16 cellular contexts compared by ENCODE assay signal in the genomic region with DNA sequence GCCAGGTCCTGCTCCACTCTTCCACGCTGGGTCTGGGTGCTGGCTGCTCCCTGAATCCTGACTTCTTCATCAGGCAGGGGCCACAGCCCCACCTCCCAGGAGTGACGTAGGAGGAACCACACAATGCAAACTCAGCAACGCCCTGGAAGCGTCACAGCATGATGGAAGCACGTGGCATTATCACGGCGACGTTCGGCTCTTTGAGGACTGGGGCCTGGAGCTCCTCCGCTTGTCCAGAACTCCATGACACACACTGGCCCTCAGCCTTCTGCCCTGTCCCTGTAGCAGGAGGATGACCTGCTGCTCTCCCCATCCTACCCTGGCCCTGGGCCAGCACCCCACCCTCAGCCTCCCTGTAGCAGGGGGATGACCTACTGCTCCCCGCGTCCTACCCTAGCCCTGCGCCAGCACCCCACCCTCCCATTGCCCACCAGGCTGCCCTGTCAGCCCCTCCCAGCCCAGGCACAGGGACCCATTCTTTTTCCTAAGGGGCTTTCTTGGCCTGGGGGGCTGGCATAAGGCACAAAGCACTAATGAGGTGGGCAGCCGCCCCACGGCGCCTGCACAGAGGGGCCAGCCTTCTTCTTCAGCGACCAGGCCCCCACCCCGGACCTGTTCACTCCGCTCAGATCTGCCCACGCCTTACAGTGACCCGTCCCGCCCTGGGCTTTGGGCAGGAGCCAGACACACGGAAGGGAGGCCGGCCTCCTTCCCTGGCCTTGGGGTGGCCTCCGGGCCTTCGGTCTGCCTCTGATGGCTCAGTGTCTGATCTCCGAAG.
A peak's percentile ranks its signal among the peaks of the same experiment; 100 is the strongest.
DNase-seq lines count a peak whose midpoint lies in the region; ATAC-seq, FAIRE-seq and TF ChIP-seq lines count a peak whose summit lies in the region.
"Had no signal": no experiment of that assay in that cellular context is flagged by ENCODE, and none has a peak within 500 bp of the region (broad histone marks: within the 10 kb centered on the region; RNA-seq: fewer than 3 reads in every experiment).

No MANE protein-coding gene starts in this region.

- H3K4me2 ChIP-seq in A549 = no peak overlapping the region
- H3K4me2 ChIP-seq in hepatocyte = no peak overlapping the region

- intact Hi-C loops in kidney (cut with DNase I) (no loop called here), psoas muscle (cut with DNase I) (loop anchor here in 1 of 2 donors (5.0 kb wide), 1 partner anchor 40 kb away; no protein-coding TSS in a partner anchor)

- TF ChIP-seq CTCF in A549 (IDR thresholded peaks at IDR 0.05) (no peak), RWPE2 (IDR thresholded peaks at IDR 0.05; ENCODE audit: poor library complexity, severe bottlenecking) (no peak), kidney (IDR thresholded peaks at IDR 0.05; ENCODE audit: borderline replicate concordance, extremely low read depth, insufficient read depth) (no peak), psoas muscle (IDR thresholded peaks at IDR 0.05) (no peak), hepatocyte (IDR thresholded peaks at IDR 0.05; ENCODE audit: poor library complexity) (no peak)

- peak overlapping the region; percentile 40 to 82; a peak in 5 of 6 replicates for H3K27ac ChIP-seq in A549
- no peak overlapping the region for H3K27ac ChIP-seq in RWPE2 (ENCODE audit: poor library complexity, severe bottlenecking)
- no peak overlapping the region for H3K27ac ChIP-seq in kidney (ENCODE audit: low read depth in 2 of 2, low read length in 2 of 2)
- peak overlapping the region; percentile 82 for H3K27ac ChIP-seq in psoas muscle
- no peak overlapping the region for H3K27ac ChIP-seq in hepatocyte
- H3K27ac ChIP-seq: GM23248 had no signal

- 0 out of 3 replicates have a peak, but pooled peaks cover under 1% of the 10 kb centered on the region for H3K9me3 ChIP-seq in A549
- no peaks in the 10 kb centered on the region for H3K9me3 ChIP-seq in RWPE2 (ENCODE audit: severe bottlenecking)
- no peaks in the 10 kb centered on the region for H3K9me3 ChIP-seq in kidney (ENCODE audit: control insufficient read depth in 1 of 2, low read length in 2 of 2)
- no peaks in the 10 kb centered on the region for H3K9me3 ChIP-seq in psoas muscle
- H3K9me3 ChIP-seq in hepatocyte (ENCODE audit: low read depth) = no peaks in the 10 kb centered on the region

- no peak for TF ChIP-seq POLR2A in A549 (IDR thresholded peaks at IDR 0.05; ENCODE audit: low read length)

- H3K9ac ChIP-seq in kidney (ENCODE audit: low read length in 2 of 2) = no peak overlapping the region
- H3K9ac ChIP-seq: GM23248 had no signal

- no peaks in the 10 kb centered on the region for H3K27me3 ChIP-seq in RWPE2 (ENCODE audit: insufficient read depth, poor library complexity, severe bottlenecking)
- H3K27me3 ChIP-seq in psoas muscle (ENCODE audit: insufficient read depth in 3 of 3, low read length in 2 of 3) = no peaks in the 10 kb centered on the region
- no peaks in the 10 kb centered on the region for H3K27me3 ChIP-seq in hepatocyte

- H4K20me1 ChIP-seq in hepatocyte (ENCODE audit: insufficient read depth, poor library complexity, severe bottlenecking) = no peaks in the 10 kb centered on the region

- no peaks in the 10 kb centered on the region for H3K79me2 ChIP-seq in hepatocyte

- no peaks in the 10 kb centered on the region for H3K9me2 ChIP-seq in hepatocyte (replicated peaks; ENCODE audit: insufficient read depth)

- no peak overlapping the region for H2AFZ ChIP-seq in hepatocyte
- H2AFZ ChIP-seq: GM23248 had no signal

- CTCF ChIA-PET in A549 (lab: Yijun Ruan, JAX) = no interaction called here

- no peak for TF ChIP-seq EP300 in A549 (IDR thresholded peaks at IDR 0.05)

- H3K4me3 ChIP-seq in A549 (no peak overlapping the region), RWPE2 (ENCODE audit: severe bottlenecking) (no peak overlapping the region), kidney (ENCODE audit: low read length in 2 of 2) (no peak overlapping the region), psoas muscle (no peak overlapping the region), hepatocyte (no peak overlapping the region)
- H3K4me3 ChIP-seq: GM23248 had no signal

- ATAC-seq in A549 (no peak), RWPE2 (ENCODE audit: low read depth) (no peak), psoas muscle (no peak)
- ATAC-seq: esophagus mucosa had no signal

- DNase-seq in A549 (ENCODE audit: low read depth in 1 of 2, low spot score in 1 of 2) (no peak), RWPE2 (ENCODE audit: low spot score) (peak; percentile 49), kidney (peak; percentile 79), psoas muscle (peak in 1 of 2 donors; percentile 55), midbrain (lab: John Stamatoyannopoulos, UW) (no peak), hepatocyte (ENCODE audit: low spot score) (no peak), middle frontal gyrus (ENCODE audit: extremely low spot score, low spot score) (no peak)
- DNase-seq in activated CD4-positive, CD25-positive, alpha-beta regulatory T cell treated with anti-CD3 and anti-CD28 coated beads, Interleukin-2, amount 50 U/mL, for 72 hours = no peak
- DNase-seq: activated CD4-positive, alpha-beta T cell treated with anti-CD3 and anti-CD28 coated beads for 1 hour; activated gamma-delta T cell treated with Interleukin-2 at 50 U/mL for 16 hours; GM23248; NCI-H1092 treated with DMSO at 0.1 percent for 48 hours; nucleus accumbens; SHP77; T-helper 2 cell had no signal

- WGBS in A549 (ENCODE audit: missing lambda C conversion rate) = 90% methylated on average over 15 of the region's 27 CpGs
- 69 to 78% (median 71%) methylated on average over 27 of the region's 27 CpGs for WGBS in psoas muscle, 3 donors
- WGBS in hepatocyte (ENCODE audit: low lambda C conversion rate, missing lambda C conversion rate) = 90% methylated on average over 26 of the region's 27 CpGs

- POLR2A ChIA-PET in A549 (lab: Yijun Ruan, JAX) = no interaction called here

- no peak for TF ChIP-seq RAD21 in A549 (conservative IDR thresholded peaks at IDR 0.05 in 1 of 2, IDR thresholded peaks at IDR 0.05 in 1 of 2)

- H3K36me3 ChIP-seq in RWPE2 (ENCODE audit: low read depth) (no peaks in the 10 kb centered on the region), kidney (ENCODE audit: control insufficient read depth in 1 of 2, insufficient read depth in 2 of 2, low read length in 2 of 2) (no peaks in the 10 kb centered on the region), psoas muscle (ENCODE audit: insufficient read depth in 1 of 2, low read depth in 1 of 2) (no peaks in the 10 kb centered on the region), hepatocyte (replicated peaks; ENCODE audit: insufficient read depth, low read depth) (no peaks in the 10 kb centered on the region)

- no peak for FAIRE-seq in A549 (lab: Jason Lieb, UNC)
- FAIRE-seq in kidney (lab: Jason Lieb, UNC) = no peak

- H3K4me1 ChIP-seq in A549 = peaks cover 54% of the 10 kb centered on the region
- H3K4me1 ChIP-seq in RWPE2 (ENCODE audit: insufficient read depth, poor library complexity, severe bottlenecking) = peaks cover 11% of the 10 kb centered on the region
- H3K4me1 ChIP-seq in kidney (ENCODE audit: control insufficient read depth in 1 of 2, insufficient read depth in 1 of 2, low read depth in 1 of 2, low read length in 2 of 2) = peaks cover 6 to 16% of the 10 kb centered on the region in 2 donors
- peaks cover 64% of the 10 kb centered on the region for H3K4me1 ChIP-seq in psoas muscle
- peaks cover 21% of the 10 kb centered on the region for H3K4me1 ChIP-seq in hepatocyte (ENCODE audit: insufficient read depth)

TF ChIP-seq in A549, 52 proteins besides CTCF, POLR2A, EP300 and RAD21 (continues in another document):
- TF ChIP-seq RARB (CRISPR knock-in tag; IDR thresholded peaks at IDR 0.05) (no peak), MYC (IDR thresholded peaks at IDR 0.05; ENCODE audit: borderline replicate concordance, low read length) (no peak), GATA3 (IDR thresholded peaks at IDR 0.05; ENCODE audit: borderline replicate concordance) (no peak), NFE2L2 (conservative IDR thresholded peaks at IDR 0.05; ENCODE audit: low read length) (no peak)
- TF ChIP-seq, protein P1, sequence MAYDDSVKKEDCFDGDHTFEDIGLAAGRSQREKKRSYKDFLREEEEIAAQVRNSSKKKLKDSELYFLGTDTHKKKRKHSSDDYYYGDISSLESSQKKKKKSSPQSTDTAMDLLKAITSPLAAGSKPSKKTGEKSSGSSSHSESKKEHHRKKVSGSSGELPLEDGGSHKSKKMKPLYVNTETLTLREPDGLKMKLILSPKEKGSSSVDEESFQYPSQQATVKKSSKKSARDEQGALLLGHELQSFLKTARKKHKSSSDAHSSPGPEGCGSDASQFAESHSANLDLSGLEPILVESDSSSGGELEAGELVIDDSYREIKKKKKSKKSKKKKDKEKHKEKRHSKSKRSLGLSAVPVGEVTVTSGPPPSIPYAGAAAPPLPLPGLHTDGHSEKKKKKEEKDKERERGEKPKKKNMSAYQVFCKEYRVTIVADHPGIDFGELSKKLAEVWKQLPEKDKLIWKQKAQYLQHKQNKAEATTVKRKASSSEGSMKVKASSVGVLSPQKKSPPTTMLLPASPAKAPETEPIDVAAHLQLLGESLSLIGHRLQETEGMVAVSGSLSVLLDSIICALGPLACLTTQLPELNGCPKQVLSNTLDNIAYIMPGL (CRISPR knock-in tag; IDR thresholded peaks at IDR 0.05; ENCODE audit: borderline replicate concordance) = no peak
- TF ChIP-seq, protein P2, sequence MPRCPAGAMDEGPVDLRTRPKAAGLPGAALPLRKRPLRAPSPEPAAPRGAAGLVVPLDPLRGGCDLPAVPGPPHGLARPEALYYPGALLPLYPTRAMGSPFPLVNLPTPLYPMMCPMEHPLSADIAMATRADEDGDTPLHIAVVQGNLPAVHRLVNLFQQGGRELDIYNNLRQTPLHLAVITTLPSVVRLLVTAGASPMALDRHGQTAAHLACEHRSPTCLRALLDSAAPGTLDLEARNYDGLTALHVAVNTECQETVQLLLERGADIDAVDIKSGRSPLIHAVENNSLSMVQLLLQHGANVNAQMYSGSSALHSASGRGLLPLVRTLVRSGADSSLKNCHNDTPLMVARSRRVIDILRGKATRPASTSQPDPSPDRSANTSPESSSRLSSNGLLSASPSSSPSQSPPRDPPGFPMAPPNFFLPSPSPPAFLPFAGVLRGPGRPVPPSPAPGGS (IDR thresholded peaks at IDR 0.05) = no peak
- TF ChIP-seq, protein P3, sequence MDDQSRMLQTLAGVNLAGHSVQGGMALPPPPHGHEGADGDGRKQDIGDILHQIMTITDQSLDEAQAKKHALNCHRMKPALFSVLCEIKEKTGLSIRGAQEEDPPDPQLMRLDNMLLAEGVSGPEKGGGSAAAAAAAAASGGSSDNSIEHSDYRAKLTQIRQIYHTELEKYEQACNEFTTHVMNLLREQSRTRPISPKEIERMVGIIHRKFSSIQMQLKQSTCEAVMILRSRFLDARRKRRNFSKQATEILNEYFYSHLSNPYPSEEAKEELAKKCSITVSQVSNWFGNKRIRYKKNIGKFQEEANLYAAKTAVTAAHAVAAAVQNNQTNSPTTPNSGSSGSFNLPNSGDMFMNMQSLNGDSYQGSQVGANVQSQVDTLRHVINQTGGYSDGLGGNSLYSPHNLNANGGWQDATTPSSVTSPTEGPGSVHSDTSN (IDR thresholded peaks at IDR 0.05) = no peak

Comparison
In these comparisons a context has a peak if more than half of its experiments do, and no peak if none do; other contexts are left out.
1. DNase-seq: peak in RWPE2 (single experiment) and kidney (single experiment); none in A549 (0 of 2), midbrain (single experiment), hepatocyte (single experiment), middle frontal gyrus (single experiment) and activated CD4-positive, CD25-positive, alpha-beta regulatory T cell treated with anti-CD3 and anti-CD28 coated beads, Interleukin-2, amount 50 U/mL, for 72 hours (single experiment).
2. H3K27ac ChIP-seq: peak in A549 (2 of 2) and psoas muscle (single experiment); none in RWPE2 (single experiment), kidney (0 of 2) and hepatocyte (single experiment).